ENCODE assay signal across 14 cellular contexts in the genomic region with DNA sequence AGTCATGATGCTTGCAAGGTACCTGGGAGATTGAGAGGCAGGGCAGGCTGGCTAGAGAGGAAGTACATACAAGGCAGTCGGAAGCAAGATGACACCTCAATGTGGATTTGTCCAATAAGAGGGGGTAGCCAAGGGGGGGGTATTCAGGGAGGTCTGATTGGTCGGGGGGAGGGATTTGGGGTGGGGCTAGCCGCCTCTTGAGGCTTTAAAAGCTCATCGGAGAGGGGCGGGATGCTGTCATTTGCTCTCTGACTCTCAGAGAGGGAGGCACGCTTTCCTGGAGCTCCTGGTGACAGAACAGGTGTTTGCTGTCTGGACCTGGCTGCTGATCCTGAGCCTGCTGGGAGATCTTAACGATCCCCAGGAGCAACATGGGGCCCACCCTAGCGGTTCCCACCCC. TPM values are rescaled to one million over a fixed set of nuclear protein-coding genes. Genes with fewer than 3 reads are reported as not detected.
DNase-seq lines count a peak whose midpoint lies in the region; ATAC-seq, FAIRE-seq and TF ChIP-seq lines count a peak whose summit lies in the region.
"Had no signal": no experiment of that assay in that cellular context is flagged by ENCODE, and none has a peak within 500 bp of the region (broad histone marks: within the 10 kb centered on the region; RNA-seq: fewer than 3 reads in every experiment).

A gene (plus strand): TSS at position 234 of the 400 bp plus-strand sequence. CDS start 138 bp downstream, at position 372.

- H4K20me1 ChIP-seq in HepG2 (ENCODE audit: insufficient read depth, low read length) (no peaks in the 10 kb centered on the region), mammary epithelial cell (ENCODE audit: insufficient read depth, low read length) (no peaks in the 10 kb centered on the region)

- no peak for DNase-seq in HepG2 (ENCODE audit: low spot score)
- DNase-seq in right lobe of liver: no peak
- DNase-seq in mammary epithelial cell: no peak
- no peak for DNase-seq in retina
- DNase-seq in stimulated activated CD4-positive, alpha-beta T cell treated with anti-CD3 and anti-CD28 coated beads, Interleukin-1b, Interleukin-23, amount 100 ng/mL, for 48 hours: no peak
- DNase-seq: activated naive CD4-positive, alpha-beta T cell treated with anti-CD3 and anti-CD28 coated beads, Interleukin-2, amount 10 ng/mL, durations not matched to agents 7 days and 5 days; foreskin keratinocyte; kidney; NCI-H1092 had no signal

- peaks cover 15% of the 10 kb centered on the region for H3K36me3 Mint-ChIP-seq in nephron (ENCODE audit: low read depth)
- H3K36me3 Mint-ChIP-seq: activated naive CD4-positive, alpha-beta T cell treated with anti-CD3 and anti-CD28 coated beads, Interleukin-2, amount 10 ng/mL, durations not matched to agents 7 days and 5 days had no signal

- dilution Hi-C loops in mammary epithelial cell (cut with HindIII; ENCODE audit: low sequenced_read_pairs): no loop called here

- BruUV-seq in HepG2 (replicated peaks; lab: Mats Ljungman, UMichigan) (no TSS peak), mammary epithelial cell (replicated peaks; lab: Mats Ljungman, UMichigan) (no TSS peak)

- TF ChIP-seq RAD21 in HepG2 (CRISPR knock-in tag; IDR thresholded peaks at IDR 0.05): no peak

- H3K4me3 ChIP-seq in HepG2 (replicated peaks in 1 of 3; ENCODE audit: insufficient read depth in 1 of 3, low read depth in 2 of 3, low read length in 3 of 3) (peak within 1 kb of the TSS in 2 of 3 experiments; percentile 4 to 33; a peak in 1 of 6 replicates), right lobe of liver (no peak within 1 kb of the TSS), mammary epithelial cell (replicated peaks in 1 of 3; ENCODE audit: insufficient read depth in 1 of 3, low read depth in 2 of 3, low read length in 3 of 3) (peak within 1 kb of the TSS in 1 of 3 experiments; percentile 28)

- H3K4me3 Mint-ChIP-seq in nephron: peak within 1 kb of the TSS; percentile 66 to 77 (median 66)
- H3K4me3 Mint-ChIP-seq: activated naive CD4-positive, alpha-beta T cell treated with anti-CD3 and anti-CD28 coated beads, Interleukin-2, amount 10 ng/mL, durations not matched to agents 7 days and 5 days had no signal

- peaks cover 93% of the 10 kb centered on the region for H3K27me3 Mint-ChIP-seq in nephron (ENCODE audit: low read depth)

- intact Hi-C loops in HepG2 (cut with micrococcal nuclease; ENCODE audit: unreplicated experiment) (no loop called here), right lobe of liver (cut with DNase I) (no loop called here), mammary epithelial cell (cut with micrococcal nuclease) (no loop called here)

- H3K36me3 ChIP-seq in HepG2 (replicated peaks in 1 of 2; ENCODE audit: control insufficient read depth in 1 of 2, insufficient read depth in 2 of 2, low read length in 2 of 2): no peaks in the 10 kb centered on the region
- H3K36me3 ChIP-seq in right lobe of liver: no peaks in the 10 kb centered on the region
- no peaks in the 10 kb centered on the region for H3K36me3 ChIP-seq in mammary epithelial cell (ENCODE audit: insufficient read depth, low read length)

- H3K9me3 Mint-ChIP-seq in nephron: peaks cover 41% of the 10 kb centered on the region
- H3K9me3 Mint-ChIP-seq: activated naive CD4-positive, alpha-beta T cell treated with anti-CD3 and anti-CD28 coated beads, Interleukin-2, amount 10 ng/mL, durations not matched to agents 7 days and 5 days had no signal

- FAIRE-seq in HepG2 (lab: Jason Lieb, UNC): no peak
- FAIRE-seq: kidney had no signal

- no peak within 1 kb of the TSS for H3K27ac Mint-ChIP-seq in nephron
- H3K27ac Mint-ChIP-seq: activated naive CD4-positive, alpha-beta T cell treated with anti-CD3 and anti-CD28 coated beads, Interleukin-2, amount 10 ng/mL, durations not matched to agents 7 days and 5 days had no signal

- H3K4me1 ChIP-seq in HepG2 (ENCODE audit: insufficient read depth, low read length) (no peaks in the 10 kb centered on the region), right lobe of liver (no peaks in the 10 kb centered on the region), mammary epithelial cell (ENCODE audit: insufficient read depth, low read length) (peaks cover 4% of the 10 kb centered on the region)
- H3K4me1 ChIP-seq: foreskin keratinocyte had no signal

- in situ Hi-C loops in HepG2 (cut with HindIII; ENCODE audit: extremely low pct_ligation_motif_present, low pct_unique_long_range_greater_than_20kb) (no loop called here), mammary epithelial cell (cut with MboI; ENCODE audit: low sequenced_read_pairs in 2 of 2) (no loop called here)

- CTCF ChIA-PET in HepG2 (lab: Yijun Ruan, JAX; ENCODE audit: low intra/inter-chr PET ratio, low total read pairs) (no interaction called here), mammary epithelial cell (lab: Charles Lee; ENCODE audit: low non-redundant PET) (no interaction called here)

- H3K79me2 ChIP-seq in HepG2 (ENCODE audit: insufficient read depth, low read length) (no peaks in the 10 kb centered on the region), mammary epithelial cell (ENCODE audit: insufficient read depth, low read length) (no peaks in the 10 kb centered on the region)

- H3K27ac ChIP-seq in HepG2 (ENCODE audit: extremely low read length, insufficient read depth, low read length): no peak within 1 kb of the TSS
- H3K27ac ChIP-seq in right lobe of liver: no peak within 1 kb of the TSS
- no peak within 1 kb of the TSS for H3K27ac ChIP-seq in mammary epithelial cell (ENCODE audit: insufficient read depth, low read depth, low read length)
- H3K27ac ChIP-seq: foreskin keratinocyte had no signal

- H3K9me3 ChIP-seq in HepG2 (ENCODE audit: low read length) (no peaks in the 10 kb centered on the region), right lobe of liver (no peaks in the 10 kb centered on the region), mammary epithelial cell (replicated peaks; ENCODE audit: insufficient read depth, low read length) (peaks cover 14% of the 10 kb centered on the region)

- POLR2A ChIA-PET in HepG2 (lab: Yijun Ruan, JAX): no interaction called here

- peaks cover 9% of the 10 kb centered on the region for H3K4me1 Mint-ChIP-seq in nephron

- no peak for TF ChIP-seq POLR2A in HepG2 (IDR thresholded peaks at IDR 0.05; ENCODE audit: insufficient read depth in 1 of 2, low read depth in 2 of 2, low read length in 2 of 2)
- TF ChIP-seq POLR2A in right lobe of liver (IDR thresholded peaks at IDR 0.05): no peak

- H3K27me3 ChIP-seq in HepG2 (ENCODE audit: control insufficient read depth in 1 of 2, insufficient read depth in 2 of 2, low read length in 2 of 2): peaks cover 0 to 13% of the 10 kb centered on the region in 2 experiments; a peak in 3 of 5 replicates
- H3K27me3 ChIP-seq in right lobe of liver: peaks cover 0 to 12% of the 10 kb centered on the region in 2 donors
- peaks cover 21% of the 10 kb centered on the region for H3K27me3 ChIP-seq in mammary epithelial cell (ENCODE audit: insufficient read depth, low read length)

- ATAC-seq in HepG2: no peak
- no peak for ATAC-seq in right lobe of liver
- ATAC-seq in GM19328 (IDR thresholded peaks at IDR 0.05; ENCODE audit: unreplicated experiment): no peak
- ATAC-seq in GM21390 (IDR thresholded peaks at IDR 0.05; ENCODE audit: unreplicated experiment): no peak

- WGBS in HepG2 (ENCODE audit: low lambda C conversion rate): 55% methylated on average over 2 of the region's 8 CpGs
- 36% methylated on average over 4 of the region's 8 CpGs for WGBS in right lobe of liver (ENCODE audit: insufficient coverage, low coverage, low lambda C conversion rate, missing lambda C conversion rate)
- WGBS in mammary epithelial cell (ENCODE audit: low coverage, missing lambda C conversion rate): 79% methylated on average over 4 of the region's 8 CpGs

- H3K9ac ChIP-seq in HepG2 (ENCODE audit: insufficient read depth, low read depth, low read length): no peak within 1 kb of the TSS
- H3K9ac ChIP-seq in mammary epithelial cell (ENCODE audit: insufficient read depth, low read length): no peak within 1 kb of the TSS

- TF ChIP-seq EP300 in HepG2 (IDR thresholded peaks at IDR 0.05; ENCODE audit: low read depth in 2 of 2, low read length in 2 of 2): no peak
- TF ChIP-seq EP300 in HepG2 (CRISPR knock-in tag; IDR thresholded peaks at IDR 0.05; ENCODE audit: borderline replicate concordance): no peak

- TF ChIP-seq CTCF in HepG2 (CRISPR knock-in tag; IDR thresholded peaks at IDR 0.05) (no peak), right lobe of liver (IDR thresholded peaks at IDR 0.05) (no peak), mammary epithelial cell (conservative IDR thresholded peaks at IDR 0.05 in 1 of 2, IDR thresholded peaks at IDR 0.05 in 1 of 2; ENCODE audit: extremely low read depth in 1 of 2, insufficient read depth in 1 of 2, low read depth in 1 of 2, low read length in 2 of 2) (no peak), nephron (IDR thresholded peaks at IDR 0.05; ENCODE audit: unreplicated experiment in 3 of 3) (no peak)

- H2AFZ ChIP-seq in HepG2 (ENCODE audit: low read length): no peak within 1 kb of the TSS
- no peak within 1 kb of the TSS for H2AFZ ChIP-seq in mammary epithelial cell (ENCODE audit: low read depth, low read length)

- H3K4me2 ChIP-seq in HepG2 (ENCODE audit: low read depth, low read length) (peak within 1 kb of the TSS; percentile 23; the same call in 1 of the 2 replicates), mammary epithelial cell (ENCODE audit: insufficient read depth, low read depth, low read length) (peak within 1 kb of the TSS; percentile 51)

RNA-seq across cellular contexts. Expression of the gene that starts here (rescaled TPM):
- not detected in 2 replicates for total RNA-seq in HepG2 (2016; rRNA removed; fragmentation: Illumina TruSeq; extraction: Trizol)
- total RNA-seq in HepG2 (2016; cell fraction: cytosol; rRNA removed; fragmentation: Illumina TruSeq; extraction: Trizol; ENCODE audit: low read depth): not detected in 2 replicates
- total RNA-seq in HepG2 (2016; cell fraction: insoluble cytoplasmic fraction; rRNA removed; fragmentation: Illumina TruSeq; extraction: Trizol): not detected in 2 replicates
- total RNA-seq in HepG2 (2016; cell fraction: membrane; rRNA removed; fragmentation: Illumina TruSeq; extraction: Trizol): not detected in 2 replicates
- not detected in 2 replicates for total RNA-seq in HepG2 (2016; cell fraction: nucleus; rRNA removed; fragmentation: Illumina TruSeq; extraction: Trizol)
- not detected in 2 replicates for polyA plus RNA-seq in HepG2 (2011; rRNA removed)
- polyA plus RNA-seq in HepG2 (2011; cell fraction: cytosol; rRNA removed): not detected in 2 replicates
- polyA plus RNA-seq in HepG2 (2011; cell fraction: nucleus; rRNA removed): not detected in 2 replicates
- polyA plus RNA-seq in HepG2 (2012): not detected in 2 replicates
- polyA plus RNA-seq in HepG2 (2016; cell fraction: cytosol; fragmentation: Illumina TruSeq; extraction: Trizol; ENCODE audit: low read depth): not detected in 2 replicates
- not detected in 2 replicates for polyA plus RNA-seq in HepG2 (2016; cell fraction: insoluble cytoplasmic fraction; fragmentation: Illumina TruSeq; extraction: Trizol; ENCODE audit: low read depth)
- not detected in 2 replicates for polyA plus RNA-seq in HepG2 (2016; cell fraction: membrane; fragmentation: Illumina TruSeq; extraction: Trizol; ENCODE audit: low read depth)
- polyA plus RNA-seq in HepG2 (2016; cell fraction: nucleus; fragmentation: Illumina TruSeq; extraction: Trizol; ENCODE audit: insufficient read depth, low read depth): not detected in 2 replicates
- not detected in 2 replicates for polyA minus RNA-seq in HepG2 (2011; rRNA and poly(A)+ RNA removed; ENCODE audit: low replicate concordance)
- polyA minus RNA-seq in HepG2 (2011; cell fraction: cytosol; rRNA and poly(A)+ RNA removed): not detected in 2 replicates
- not detected in 2 replicates for polyA minus RNA-seq in HepG2 (2011; cell fraction: nucleus; rRNA and poly(A)+ RNA removed)
- not detected for total RNA-seq in right lobe of liver
- not detected for total RNA-seq in mammary epithelial cell
- polyA plus RNA-seq in mammary epithelial cell: not detected
- polyA minus RNA-seq in mammary epithelial cell: not detected
- total RNA-seq: foreskin keratinocyte, kidney had no signal
- polyA plus RNA-seq: AG04450, foreskin keratinocyte, urinary bladder had no signal

Comparison
In these comparisons a context has a peak if more than half of its experiments do, and no peak if none do; other contexts are left out.
1. H3K4me3 ChIP-seq: peak in HepG2 (2 of 3); none in right lobe of liver (0 of 3).